In genomic region chr10:60003709-60004191, GRCh38 we compare ENCODE assay signal across 16 cellular contexts.
DNase-seq lines count a peak whose midpoint lies in the region; ATAC-seq and TF ChIP-seq lines count a peak whose summit lies in the region.
"Had no signal": no experiment of that assay in that cellular context is flagged by ENCODE, and none has a peak within 500 bp of the region (broad histone marks: within the 10 kb centered on the region; RNA-seq: fewer than 3 reads in every experiment).

No MANE protein-coding gene starts in this region.

- H3K79me2 ChIP-seq in GM23338 (replicated peaks; ENCODE audit: insufficient read depth) = no peaks in the 10 kb centered on the region

- peaks cover 11% of the 10 kb centered on the region for H3K4me1 Mint-ChIP-seq in GM23338
- H3K4me1 Mint-ChIP-seq in activated naive CD8-positive, alpha-beta T cell treated with anti-CD3 and anti-CD28 coated beads for 36 hours = peaks cover 8% of the 10 kb centered on the region
- H3K4me1 Mint-ChIP-seq: B cell had no signal

- H3K36me3 Mint-ChIP-seq in GM23338 (ENCODE audit: low read depth) = peaks cover 7% of the 10 kb centered on the region; the same call in 1 of the 3 replicates
- no peaks in the 10 kb centered on the region for H3K36me3 Mint-ChIP-seq in activated naive CD8-positive, alpha-beta T cell treated with anti-CD3 and anti-CD28 coated beads for 36 hours
- H3K36me3 Mint-ChIP-seq: CD4-positive, alpha-beta memory T cell had no signal

- no peaks in the 10 kb centered on the region for H3K27me3 ChIP-seq in GM23338 (ENCODE audit: insufficient read depth)
- no peaks in the 10 kb centered on the region for H3K27me3 ChIP-seq in NT2/D1 (ENCODE audit: insufficient read depth, insufficient read length)
- H3K27me3 ChIP-seq in iPS-20b (ENCODE audit: insufficient read depth, low read length) = no peaks in the 10 kb centered on the region

- H3K4me1 ChIP-seq in GM23338 (ENCODE audit: insufficient read depth) = peaks cover 25% of the 10 kb centered on the region
- no peaks in the 10 kb centered on the region for H3K4me1 ChIP-seq in NT2/D1 (ENCODE audit: insufficient read depth, insufficient read length)
- peaks cover 19% of the 10 kb centered on the region for H3K4me1 ChIP-seq in iPS-20b (ENCODE audit: insufficient read depth, low read length)

- TF ChIP-seq CTCF in GM23338 (conservative IDR thresholded peaks at IDR 0.05; ENCODE audit: low read depth in 2 of 2) = no peak

- H3K4me2 ChIP-seq in GM23338 = peak overlapping the region; percentile 2; the same call in 1 of the 2 replicates
- H3K4me2 ChIP-seq: SK-N-SH had no signal

- H3K9me3 Mint-ChIP-seq in GM23338 = no peaks in the 10 kb centered on the region; the same call in 1 of the 3 replicates
- H3K9me3 Mint-ChIP-seq in activated naive CD8-positive, alpha-beta T cell treated with anti-CD3 and anti-CD28 coated beads for 36 hours = no peaks in the 10 kb centered on the region

- peak overlapping the region; percentile 26 for H3K27ac Mint-ChIP-seq in GM23338
- no peak overlapping the region for H3K27ac Mint-ChIP-seq in activated naive CD8-positive, alpha-beta T cell treated with anti-CD3 and anti-CD28 coated beads for 36 hours
- H3K27ac Mint-ChIP-seq: B cell; CD4-positive, alpha-beta memory T cell had no signal

- H3K9me3 ChIP-seq in NT2/D1 (ENCODE audit: insufficient read depth, low read length) (peaks cover 11% of the 10 kb centered on the region; the same call in 1 of the 2 replicates), iPS-20b (ENCODE audit: insufficient read depth, low read depth, low read length) (no peaks in the 10 kb centered on the region)
- H3K9me3 ChIP-seq: SK-N-SH had no signal

- ATAC-seq in GM23338 (peak; percentile 98), HG03439 (IDR thresholded peaks at IDR 0.05; ENCODE audit: unreplicated experiment) (no peak)

- H2AFZ ChIP-seq in GM23338 = no peak overlapping the region

- DNase-seq in D341Med (ENCODE audit: low spot score) (peak; percentile 71), GM23338 (ENCODE audit: low spot score) (peak; percentile 70), NT2/D1 (ENCODE audit: low read depth, low spot score) (peak; percentile 55), NCI-H774 (lab: John Stamatoyannopoulos, UW) (no peak)
- DNase-seq in activated naive CD8-positive, alpha-beta T cell treated with anti-CD3 and anti-CD28 coated beads for 36 hours = no peak
- DNase-seq: CD4-positive, alpha-beta memory T cell; GOT3; KBM-7; NCI-H1048; NCI-H1694 treated with DMSO at 0.1 percent for 48 hours; NCI-H510A; SK-N-SH; T-helper 1 cell had no signal

- H3K36me3 ChIP-seq in GM23338 (ENCODE audit: insufficient read depth) = no peaks in the 10 kb centered on the region
- no peaks in the 10 kb centered on the region for H3K36me3 ChIP-seq in NT2/D1 (ENCODE audit: insufficient read depth, insufficient read length, low read length)
- H3K36me3 ChIP-seq in iPS-20b (ENCODE audit: insufficient read depth, low read depth, low read length) = no peaks in the 10 kb centered on the region

- H3K4me3 ChIP-seq in GM23338 (no peak overlapping the region), NT2/D1 (ENCODE audit: insufficient read length, low read depth) (no peak overlapping the region), iPS-20b (ENCODE audit: low read length) (peak overlapping the region; percentile 34; the same call in 1 of the 2 replicates)

- no peaks in the 10 kb centered on the region for H3F3A ChIP-seq in GM23338 (replicated peaks; ENCODE audit: low read depth)

- no peaks in the 10 kb centered on the region for H3K27me3 Mint-ChIP-seq in GM23338 (ENCODE audit: insufficient read depth, low read depth, poor library complexity)
- H3K27me3 Mint-ChIP-seq in activated naive CD8-positive, alpha-beta T cell treated with anti-CD3 and anti-CD28 coated beads for 36 hours = no peaks in the 10 kb centered on the region

- no peaks in the 10 kb centered on the region for H4K20me1 ChIP-seq in GM23338 (replicated peaks; ENCODE audit: insufficient read depth)

- H3K9ac ChIP-seq in NT2/D1 (ENCODE audit: insufficient read length, low read depth) (no peak overlapping the region), iPS-20b (ENCODE audit: low read depth, low read length) (peak overlapping the region; percentile 60; the same call in 1 of the 2 replicates)
- H3K9ac ChIP-seq: SK-N-SH had no signal

- peaks cover 22% of the 10 kb centered on the region; the same call in 1 of the 2 replicates for H3K9me2 ChIP-seq in GM23338 (ENCODE audit: insufficient read depth)
- H3K9me2 ChIP-seq: SK-N-SH had no signal

- H3K27ac ChIP-seq in GM23338 (ENCODE audit: low read depth) (peak overlapping the region; percentile 76), iPS-20b (ENCODE audit: low read length) (peak overlapping the region; percentile 26)

- H3K4me3 Mint-ChIP-seq in GM23338 = no peak overlapping the region
- H3K4me3 Mint-ChIP-seq in activated naive CD8-positive, alpha-beta T cell treated with anti-CD3 and anti-CD28 coated beads for 36 hours = no peak overlapping the region
- H3K4me3 Mint-ChIP-seq: B cell; CD4-positive, alpha-beta memory T cell had no signal

TF ChIP-seq in GM23338, 12 proteins besides CTCF, POLR2A, EP300 and RAD21 (continues in another document):
- TF ChIP-seq ETS1 (IDR thresholded peaks at IDR 0.05) (no peak), CREB1 (CRISPR knock-in tag; IDR thresholded peaks at IDR 0.05; ENCODE audit: low read depth) (0 out of 2 replicates have a peak, but pooled peaks have one; percentile 21), EZH2 (IDR thresholded peaks at IDR 0.05; ENCODE audit: low read depth, unreplicated experiment) (no peak), ZNF114 (CRISPR knock-in tag; IDR thresholded peaks at IDR 0.05) (peak; percentile 86; the same call in 1 of the 2 replicates), NANOG (IDR thresholded peaks at IDR 0.05; ENCODE audit: borderline replicate concordance) (peak; percentile 80; the same call in 1 of the 2 replicates), EZH2phosphoT487 (IDR thresholded peaks at IDR 0.05; ENCODE audit: unreplicated experiment) (no peak), STAT1 (IDR thresholded peaks at IDR 0.05; ENCODE audit: unreplicated experiment) (no peak), ZNF331 (CRISPR knock-in tag; IDR thresholded peaks at IDR 0.05; ENCODE audit: low read depth) (no peak), REST (IDR thresholded peaks at IDR 0.05; ENCODE audit: unreplicated experiment) (no peak), JUNB (IDR thresholded peaks at IDR 0.05; ENCODE audit: unreplicated experiment) (no peak)

Comparison
In these comparisons a context has a peak if more than half of its experiments do, and no peak if none do; other contexts are left out.
1. DNase-seq: peak in D341Med (single experiment), GM23338 (single experiment) and NT2/D1 (single experiment); none in NCI-H774 (single experiment) and activated naive CD8-positive, alpha-beta T cell treated with anti-CD3 and anti-CD28 coated beads for 36 hours (single experiment).